ENCODE assay signal across 13 cellular contexts in genomic region chr9:20404192-20404813, GRCh38.
DNase-seq lines count a peak whose midpoint lies in the region; ATAC-seq and TF ChIP-seq lines count a peak whose summit lies in the region.
"Had no signal": no experiment of that assay in that cellular context is flagged by ENCODE, and none has a peak within 500 bp of the region (broad histone marks: within the 10 kb centered on the region; RNA-seq: fewer than 3 reads in every experiment).

No MANE protein-coding gene starts in this region.

- peaks cover 15% of the 10 kb centered on the region for H3K9me3 Mint-ChIP-seq in activated naive CD4-positive, alpha-beta T cell treated with anti-CD3 and anti-CD28 coated beads, Interleukin-2, amount 50 U/mL, for 24 hours

- H2BK5ac ChIP-seq in mesendoderm (ENCODE audit: low read length), result peak overlapping the region; percentile 48

- no peaks in the 10 kb centered on the region for H3K27me3 ChIP-seq in mesendoderm (ENCODE audit: insufficient read depth, low read length, poor library complexity)
- H3K27me3 ChIP-seq in upper lobe of right lung, result no peaks in the 10 kb centered on the region
- H3K27me3 ChIP-seq: BLaER1 treated with 17β-estradiol and CSF1 and Interleukin-3, amounts not matched to agents 10 nM and 100 nM had no signal

- H3K79me2 ChIP-seq in mesendoderm (ENCODE audit: control insufficient read depth, insufficient read depth, low read length), result no peaks in the 10 kb centered on the region

- TF ChIP-seq CTCF in HEK293 (tag by site-specific recombination; IDR thresholded peaks at IDR 0.05) (no peak), upper lobe of right lung (IDR thresholded peaks at IDR 0.05) (no peak)

- no peak overlapping the region for H4K8ac ChIP-seq in mesendoderm (ENCODE audit: low read depth, low read length)

- H3K4me3 Mint-ChIP-seq in activated naive CD4-positive, alpha-beta T cell treated with anti-CD3 and anti-CD28 coated beads, Interleukin-2, amount 50 U/mL, for 24 hours, result no peak overlapping the region
- H3K4me3 Mint-ChIP-seq: B cell had no signal

- H3K23ac ChIP-seq in mesendoderm (ENCODE audit: low read length), result no peak overlapping the region

- no peak overlapping the region for H4K5ac ChIP-seq in mesendoderm (ENCODE audit: low read length)

- H3K79me1 ChIP-seq in mesendoderm (ENCODE audit: low read length), result no peaks in the 10 kb centered on the region

- no CpG with 5 or more reads among the region's 7 CpGs for WGBS in mesendoderm (ENCODE audit: extremely low coverage, insufficient coverage, low lambda C conversion rate)

- H3K4me1 ChIP-seq in HEK293 (ENCODE audit: control insufficient read depth, insufficient read depth, low read length) (peaks cover 11% of the 10 kb centered on the region), mesendoderm (ENCODE audit: control insufficient read depth, low read depth, low read length) (peaks cover 2% of the 10 kb centered on the region), upper lobe of right lung (no peaks in the 10 kb centered on the region)
- H3K4me1 ChIP-seq: BLaER1 treated with 17β-estradiol and CSF1 and Interleukin-3, amounts not matched to agents 10 nM and 100 nM had no signal

- H3K9ac ChIP-seq in mesendoderm (ENCODE audit: low read length), result no peak overlapping the region
- H3K9ac ChIP-seq: BLaER1 treated with 17β-estradiol and CSF1 and Interleukin-3, amounts not matched to agents 10 nM and 100 nM had no signal

- H3K36me3 ChIP-seq in HEK293 (ENCODE audit: control insufficient read depth in 2 of 2, insufficient read depth in 1 of 2, low read length in 2 of 2) (no peaks in the 10 kb centered on the region), mesendoderm (ENCODE audit: control insufficient read depth, insufficient read depth, low read length) (no peaks in the 10 kb centered on the region), upper lobe of right lung (no peaks in the 10 kb centered on the region)
- H3K36me3 ChIP-seq: BLaER1 treated with 17β-estradiol and CSF1 and Interleukin-3, amounts not matched to agents 10 nM and 100 nM had no signal

- intact Hi-C loops in upper lobe of right lung (cut with DNase I), result no loop called here
- intact Hi-C loops in cardiac septum (cut with DNase I), result no loop called here

- H3K4me3 ChIP-seq in HEK293 (ENCODE audit: low read depth, low read length), result no peak overlapping the region
- H3K4me3 ChIP-seq in mesendoderm (ENCODE audit: low read length), result no peak overlapping the region
- H3K4me3 ChIP-seq in upper lobe of right lung, result no peak overlapping the region
- H3K4me3 ChIP-seq: BLaER1 treated with 17β-estradiol and CSF1 and Interleukin-3, amounts not matched to agents 10 nM and 100 nM had no signal

- H3K4me2 ChIP-seq in mesendoderm (ENCODE audit: low read length), result no peak overlapping the region
- H3K4me2 ChIP-seq: BLaER1 treated with 17β-estradiol and CSF1 and Interleukin-3, amounts not matched to agents 10 nM and 100 nM had no signal

- POLR2A ChIA-PET in HEK293 (lab: Yijun Ruan, JAX), result no interaction called here

- no peak for DNase-seq in activated naive CD4-positive, alpha-beta T cell (lab: John Stamatoyannopoulos, UW)
- DNase-seq in mesendoderm, result no peak
- no peak for DNase-seq in upper lobe of right lung
- DNase-seq in epidermal melanocyte (ENCODE audit: insufficient read length, low spot score), result no peak
- DNase-seq in cardiac septum (ENCODE audit: low spot score), result no peak
- DNase-seq: Caco-2, GOT3, H7 had no signal

- CTCF ChIA-PET in HEK293 (lab: Yijun Ruan, JAX), result no interaction called here

- no peak overlapping the region for H3K56ac ChIP-seq in mesendoderm (ENCODE audit: low read length)

- H2AK5ac ChIP-seq in mesendoderm (ENCODE audit: low read length), result no peak overlapping the region

- H3K18ac ChIP-seq in mesendoderm (ENCODE audit: low read length), result no peak overlapping the region

- H3K27me3 Mint-ChIP-seq in activated naive CD4-positive, alpha-beta T cell treated with anti-CD3 and anti-CD28 coated beads, Interleukin-2, amount 50 U/mL, for 24 hours, result no peaks in the 10 kb centered on the region
- H3K27me3 Mint-ChIP-seq: B cell had no signal

- no peak overlapping the region for H2BK120ac ChIP-seq in mesendoderm (ENCODE audit: low read depth, low read length)

- H3K36me3 Mint-ChIP-seq in activated naive CD4-positive, alpha-beta T cell treated with anti-CD3 and anti-CD28 coated beads, Interleukin-2, amount 50 U/mL, for 24 hours, result peaks cover 27% of the 10 kb centered on the region

- H3K9me3 ChIP-seq in HEK293 (ENCODE audit: control insufficient read depth, insufficient read depth, low read depth, low read length) (no peaks in the 10 kb centered on the region), upper lobe of right lung (no peaks in the 10 kb centered on the region)
- H3K9me3 ChIP-seq: BLaER1 treated with 17β-estradiol and CSF1 and Interleukin-3, amounts not matched to agents 10 nM and 100 nM; Caco-2 had no signal

- no peak overlapping the region for H3K4ac ChIP-seq in mesendoderm (ENCODE audit: low read depth, low read length)

- H3K27ac ChIP-seq in HEK293 (ENCODE audit: extremely low read depth, low read depth, low read length) (no peak overlapping the region), mesendoderm (ENCODE audit: low read depth, low read length) (no peak overlapping the region), upper lobe of right lung (no peak overlapping the region)
- H3K27ac ChIP-seq: BLaER1 treated with 17β-estradiol and CSF1 and Interleukin-3, amounts not matched to agents 10 nM and 100 nM had no signal

- H3K27ac Mint-ChIP-seq in activated naive CD4-positive, alpha-beta T cell treated with anti-CD3 and anti-CD28 coated beads, Interleukin-2, amount 50 U/mL, for 24 hours, result peak overlapping the region; percentile 17
- H3K27ac Mint-ChIP-seq: B cell had no signal

- H3K4me1 Mint-ChIP-seq in activated naive CD4-positive, alpha-beta T cell treated with anti-CD3 and anti-CD28 coated beads, Interleukin-2, amount 50 U/mL, for 24 hours, result peaks cover 89% of the 10 kb centered on the region

- peak; percentile 68 for ATAC-seq in upper lobe of right lung
- ATAC-seq: HCT116 had no signal

- H2BK15ac ChIP-seq in mesendoderm (replicated peaks; ENCODE audit: low read depth), result no peak overlapping the region

TF ChIP-seq in HEK293, 187 proteins besides CTCF, POLR2A, EP300 and RAD21:
- TF ChIP-seq ZNF776 (tag by site-specific recombination; IDR thresholded peaks at IDR 0.05; ENCODE audit: borderline replicate concordance) (no peak), ATF2 (tag by site-specific recombination; IDR thresholded peaks at IDR 0.05; ENCODE audit: low read depth) (peak; percentile 71)
